ENCODE assay signal across 1 cellular context in genomic region chr15:58045376-58045775, GRCh38. TPM values are rescaled to one million over a fixed set of nuclear protein-coding genes. Genes with fewer than 3 reads are reported as not detected.
"Had no signal": no experiment of that assay in that cellular context is flagged by ENCODE, and none has a peak within 500 bp of the region (broad histone marks: within the 10 kb centered on the region; RNA-seq: fewer than 3 reads in every experiment).

No MANE protein-coding gene starts in this region.

RNA-seq across cellular contexts. Expression of gene ALDH1A2, which starts 20.1 kb away (rescaled TPM):
- polyA plus RNA-seq: naive thymus-derived CD4-positive, alpha-beta T cell had no signal
